28 cellular contexts compared by ENCODE assay signal in the genomic region with DNA sequence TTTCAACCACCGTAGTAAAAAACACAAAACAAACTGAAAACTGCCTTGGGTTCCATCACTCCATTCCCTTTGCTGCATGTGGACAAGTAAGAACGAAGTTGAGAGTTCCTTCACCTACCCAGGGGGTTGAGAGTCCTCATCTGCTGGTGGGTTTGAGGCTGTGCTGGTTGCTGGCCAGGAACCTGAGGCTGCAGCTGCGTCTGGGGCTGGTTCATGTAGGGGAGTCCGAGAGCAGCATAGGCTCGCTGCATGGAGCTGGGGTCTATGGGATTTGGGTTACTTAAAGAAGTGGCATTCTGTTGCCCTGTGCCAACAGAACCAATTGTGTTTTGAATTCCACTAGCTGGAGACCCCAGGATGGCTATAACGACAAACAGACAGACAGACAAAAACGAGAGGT.
"Had no signal": no experiment of that assay in that cellular context is flagged by ENCODE, and none has a peak within 500 bp of the region (broad histone marks: within the 10 kb centered on the region; RNA-seq: fewer than 3 reads in every experiment).

No MANE protein-coding gene starts in this region.

- H3K4me3 ChIP-seq: dorsolateral prefrontal cortex, gastrocnemius medialis, heart right ventricle, left lung, neural progenitor cell, smooth muscle cell, thyroid gland, vagina had no signal

- H3K4me1 ChIP-seq: gastrocnemius medialis, left lung, neural progenitor cell, thyroid gland, vagina had no signal

- H3K4me3 Mint-ChIP-seq: naive thymus-derived CD4-positive, alpha-beta T cell; nephron; neural progenitor cell; stimulated activated effector memory CD8-positive, alpha-beta T cell treated with anti-CD3 and anti-CD28 coated beads, Interleukin-12 subunit alpha, Interleukin-12 subunit beta, amount 100 ng/mL, for 72 hours had no signal

- H3K27me3 Mint-ChIP-seq: naive thymus-derived CD4-positive, alpha-beta T cell had no signal

- H3K9me3 Mint-ChIP-seq: naive thymus-derived CD4-positive, alpha-beta T cell; nephron; neural progenitor cell; stimulated activated effector memory CD8-positive, alpha-beta T cell treated with anti-CD3 and anti-CD28 coated beads, Interleukin-12 subunit alpha, Interleukin-12 subunit beta, amount 100 ng/mL, for 72 hours had no signal

- ATAC-seq: esophagus mucosa; gastrocnemius medialis; heart right ventricle; left cardiac atrium; left lung; naive thymus-derived CD4-positive, alpha-beta T cell; sciatic nerve; stimulated activated effector memory CD8-positive, alpha-beta T cell treated with anti-CD3 and anti-CD28 coated beads, Interleukin-12 subunit alpha, Interleukin-12 subunit beta, amount 100 ng/mL, for 72 hours had no signal

- H3K9me3 ChIP-seq: gastrocnemius medialis, heart right ventricle, left lung, thyroid gland, vagina had no signal

- H3K27me3 ChIP-seq: dorsolateral prefrontal cortex, gastrocnemius medialis, heart right ventricle, left lung, neural progenitor cell, thyroid gland, vagina had no signal

- H3K4me1 Mint-ChIP-seq: nephron, neural progenitor cell had no signal

- H3K27ac ChIP-seq: epithelial cell of prostate, gastrocnemius medialis, heart right ventricle, left lung, neural progenitor cell, thyroid gland, vagina had no signal

- H3K27ac Mint-ChIP-seq: nephron; neural progenitor cell; stimulated activated effector memory CD8-positive, alpha-beta T cell treated with anti-CD3 and anti-CD28 coated beads, Interleukin-12 subunit alpha, Interleukin-12 subunit beta, amount 100 ng/mL, for 72 hours had no signal

- DNase-seq: cerebellar nuclear complex; dorsolateral prefrontal cortex; effector CD4-positive, alpha-beta T cell; foreskin fibroblast; gastrocnemius medialis; heart right ventricle; hippocampal formation; left cardiac atrium; left lung; mesenchymal stem cell; midbrain; naive thymus-derived CD4-positive, alpha-beta T cell; nucleus accumbens; retina; stimulated activated CD4-positive, alpha-beta T cell treated with anti-CD3 and anti-CD28 coated beads, Interleukin-12 subunit alpha, Interleukin-12 subunit beta, amount 100 ng/mL, for 4 hours; stimulated activated CD4-positive, alpha-beta T cell treated with anti-CD3 and anti-CD28 coated beads, Interleukin-1b, Interleukin-23, amount 100 ng/mL, for 48 hours; stimulated activated CD4-positive, alpha-beta T cell treated with anti-CD3 and anti-CD28 coated beads, Interleukin-4, amount 100 ng/mL, for 24 hours; stimulated activated naive CD4-positive, alpha-beta T cell treated with Interleukin-2 at 50 U/mL for 16 hours; thyroid gland; trophoblast cell had no signal
